Comparison of ENCODE assay signal across 32 cellular contexts in genomic region chr2:95386031-95386430, GRCh38.
"Had no signal": no experiment of that assay in that cellular context is flagged by ENCODE, and none has a peak within 500 bp of the region (broad histone marks: within the 10 kb centered on the region; RNA-seq: fewer than 3 reads in every experiment).

No MANE protein-coding gene starts in this region.

- H3K9me3 Mint-ChIP-seq: activated T-helper 1 cell treated with anti-CD3 and anti-CD28 coated beads, Interleukin-12 subunit alpha, Interleukin-12 subunit beta, Interleukin-2, Interleukin-4 antibody, amounts not matched to agents 30 ng/mL and 10 ng/mL and 1 ng/mL, durations not matched to agents 14 hours and 24 hours and 36 hours; dendritic cell treated with granulocyte-macrophage colony-stimulating factor and Interleukin-4, amounts not matched to agents 40 ng/mL and 50 ng/mL, for 4 days; natural killer cell; stimulated activated memory B cell treated with anti-CD40 and anti-IgM and Interleukin-4, amounts not matched to agents 10 μg/mL and 1 μg/mL and 100 μg/mL, for 72 hours; stimulated activated naive CD8-positive, alpha-beta T cell treated with anti-CD3 and anti-CD28 coated beads, Interleukin-15, amount 100 ng/mL, for 72 hours had no signal

- H3K4me3 ChIP-seq: gastrocnemius medialis, lower lobe of right lung, sigmoid colon, transverse colon had no signal

- DNase-seq: activated CD4-positive, alpha-beta T cell treated with anti-CD3 and anti-CD28 coated beads for 36 hours; activated CD4-positive, alpha-beta T cell treated with anti-CD3 and anti-CD28 coated beads, Interleukin-2, amount 50 U/mL, for 4 hours; activated CD4-positive, CD25-positive, alpha-beta regulatory T cell; activated effector memory CD4-positive, alpha-beta T cell treated with anti-CD3 and anti-CD28 coated beads, Interleukin-2, amount 50 U/mL, for 16 hours; activated naive CD4-positive, alpha-beta T cell treated with anti-CD3 and anti-CD28 coated beads, Interleukin-2, amount 50 U/mL, for 16 hours; activated T-cell treated with anti-CD3 and anti-CD28 coated beads, Interleukin-2, amount 50 U/mL, for 1 hour; amniotic stem cell; brain microvascular endothelial cell; caudate nucleus; effector CD4-positive, alpha-beta T cell; gastrocnemius medialis; hippocampal formation; lower lobe of right lung; mesenchymal stem cell; natural killer cell; small intestine; stimulated activated CD4-positive, alpha-beta T cell treated with anti-CD3 and anti-CD28 coated beads, Interleukin-1b, Interleukin-23, amount 100 ng/mL, for 48 hours; stimulated activated CD4-positive, alpha-beta T cell treated with anti-CD3 and anti-CD28 coated beads, Interleukin-4, amount 100 ng/mL, for 4 hours; stimulated activated CD8-positive, alpha-beta memory T cell treated with anti-CD3 and anti-CD28 coated beads, Interleukin-4, amount 100 ng/mL, for 48 hours; stimulated activated naive CD8-positive, alpha-beta T cell treated with anti-CD3 and anti-CD28 coated beads, Interleukin-15, amount 100 ng/mL, for 72 hours; substantia nigra; transverse colon had no signal

- H3K4me3 Mint-ChIP-seq: activated CD4-positive, alpha-beta T cell treated with anti-CD3 and anti-CD28 coated beads for 36 hours; activated T-helper 1 cell treated with anti-CD3 and anti-CD28 coated beads, Interleukin-12 subunit alpha, Interleukin-12 subunit beta, Interleukin-2, Interleukin-4 antibody, amounts not matched to agents 30 ng/mL and 10 ng/mL and 1 ng/mL, durations not matched to agents 14 hours and 24 hours and 36 hours; dendritic cell treated with granulocyte-macrophage colony-stimulating factor and Interleukin-4, amounts not matched to agents 40 ng/mL and 50 ng/mL, for 4 days; natural killer cell; stimulated activated memory B cell treated with anti-CD40 and anti-IgM and Interleukin-4, amounts not matched to agents 10 μg/mL and 1 μg/mL and 100 μg/mL, for 72 hours; stimulated activated naive CD8-positive, alpha-beta T cell treated with anti-CD3 and anti-CD28 coated beads, Interleukin-15, amount 100 ng/mL, for 72 hours had no signal

- H3K36me3 Mint-ChIP-seq: natural killer cell; stimulated activated memory B cell treated with anti-CD40 and anti-IgM and Interleukin-4, amounts not matched to agents 10 μg/mL and 1 μg/mL and 100 μg/mL, for 72 hours had no signal

- ATAC-seq: activated CD4-positive, alpha-beta T cell treated with anti-CD3 and anti-CD28 coated beads for 36 hours; gastrocnemius medialis; left lobe of liver; lower lobe of right lung; natural killer cell; stimulated activated memory B cell treated with anti-CD40 and anti-IgM and Interleukin-4, amounts not matched to agents 10 μg/mL and 1 μg/mL and 100 μg/mL, for 72 hours; stimulated activated naive CD8-positive, alpha-beta T cell treated with anti-CD3 and anti-CD28 coated beads, Interleukin-15, amount 100 ng/mL, for 72 hours had no signal

- H3K9me3 ChIP-seq: gastrocnemius medialis, lower lobe of right lung, sigmoid colon, transverse colon had no signal

- FAIRE-seq: astrocyte, endometrium, small intestine, urothelium cell line had no signal

- H3K27ac ChIP-seq: brain microvascular endothelial cell, epithelial cell of prostate, lower lobe of right lung, sigmoid colon had no signal

- H3K4me1 Mint-ChIP-seq: activated CD4-positive, alpha-beta T cell treated with anti-CD3 and anti-CD28 coated beads for 36 hours; natural killer cell; stimulated activated memory B cell treated with anti-CD40 and anti-IgM and Interleukin-4, amounts not matched to agents 10 μg/mL and 1 μg/mL and 100 μg/mL, for 72 hours; stimulated activated naive CD8-positive, alpha-beta T cell treated with anti-CD3 and anti-CD28 coated beads, Interleukin-15, amount 100 ng/mL, for 72 hours had no signal

- H3K36me3 ChIP-seq: brain microvascular endothelial cell, gastrocnemius medialis, lower lobe of right lung, sigmoid colon, transverse colon had no signal

- H3K27me3 ChIP-seq: brain microvascular endothelial cell, transverse colon had no signal

- H3K27ac Mint-ChIP-seq: activated CD4-positive, alpha-beta T cell treated with anti-CD3 and anti-CD28 coated beads for 36 hours; activated T-helper 1 cell treated with anti-CD3 and anti-CD28 coated beads, Interleukin-12 subunit alpha, Interleukin-12 subunit beta, Interleukin-2, Interleukin-4 antibody, amounts not matched to agents 30 ng/mL and 10 ng/mL and 1 ng/mL, durations not matched to agents 14 hours and 24 hours and 36 hours; dendritic cell treated with granulocyte-macrophage colony-stimulating factor and Interleukin-4, amounts not matched to agents 40 ng/mL and 50 ng/mL, for 4 days; natural killer cell; progenitor cell of endocrine pancreas; stimulated activated memory B cell treated with anti-CD40 and anti-IgM and Interleukin-4, amounts not matched to agents 10 μg/mL and 1 μg/mL and 100 μg/mL, for 72 hours had no signal

- H3K4me1 ChIP-seq: gastrocnemius medialis, lower lobe of right lung had no signal
